ENCODE assay signal across 1 cellular context in genomic region chr22:37608477-37609239, GRCh38.
TF ChIP-seq lines count a peak whose summit lies in the region.

Gene GGA1, plus strand, starts transcription at chr22:37608834. Its CDS starts 27 bp downstream, at chr22:37608861.

TF ChIP-seq in GM12878, 131 proteins besides CTCF, POLR2A, EP300 and RAD21 (continued from another document and continues in another):
- no peak; the same call in 2 of the 3 replicates for TF ChIP-seq POU2F2 (IDR thresholded peaks at IDR 0.05; ENCODE audit: borderline replicate concordance, low read depth, low read length)
- TF ChIP-seq NR2C1 (IDR thresholded peaks at IDR 0.05) = peak; percentile 84
- no peak for TF ChIP-seq SREBF1 (IDR thresholded peaks at IDR 0.05; ENCODE audit: low read length)
- no peak for TF ChIP-seq CUX1 (IDR thresholded peaks at IDR 0.05; ENCODE audit: insufficient replicate concordance, low read depth, low read length)
- TF ChIP-seq STAT1 (conservative IDR thresholded peaks at IDR 0.05) = peak; percentile 83; the same call in 1 of the 2 replicates
- no peak for TF ChIP-seq KDM1A (IDR thresholded peaks at IDR 0.05; ENCODE audit: borderline replicate concordance)
- 0 out of 2 replicates have a peak, but pooled peaks have one; percentile 51 for TF ChIP-seq TARDBP (IDR thresholded peaks at IDR 0.05; ENCODE audit: borderline replicate concordance)
- no peak for TF ChIP-seq ESRRA (IDR thresholded peaks at IDR 0.05; ENCODE audit: low read length)
- peak; percentile 70 for TF ChIP-seq SKIL (IDR thresholded peaks at IDR 0.05; ENCODE audit: low read depth, poor library complexity, severe bottlenecking)
- peak; percentile 84 for TF ChIP-seq RUNX3 (IDR thresholded peaks at IDR 0.05; ENCODE audit: low read length)
- TF ChIP-seq NR2F1 (conservative IDR thresholded peaks at IDR 0.05) = peak; percentile 94
- no peak for TF ChIP-seq SUPT20H (IDR thresholded peaks at IDR 0.05; ENCODE audit: borderline replicate concordance, control insufficient read depth, low read depth, low read length)
- TF ChIP-seq BCL3 (IDR thresholded peaks at IDR 0.05; ENCODE audit: borderline replicate concordance, insufficient read depth, low read depth, low read length, poor library complexity, severe bottlenecking) = peak; percentile 69
- TF ChIP-seq SUZ12 (IDR thresholded peaks at IDR 0.05; ENCODE audit: unreplicated experiment) = no peak
- TF ChIP-seq NFIC (IDR thresholded peaks at IDR 0.05; ENCODE audit: low read depth, low read length) = peak; percentile 42; the same call in 1 of the 2 replicates
- peak; percentile 75 for TF ChIP-seq LARP7 (IDR thresholded peaks at IDR 0.05)
- TF ChIP-seq RAD51 (IDR thresholded peaks at IDR 0.05) = no peak
- TF ChIP-seq MXI1 (IDR thresholded peaks at IDR 0.05; ENCODE audit: low read depth, low read length) = peak; percentile 87
- peak; percentile 94; the same call in 1 of the 2 replicates for TF ChIP-seq ZNF207 (IDR thresholded peaks at IDR 0.05; ENCODE audit: borderline replicate concordance)
- peak; percentile 33; the same call in 1 of the 2 replicates for TF ChIP-seq MAX (IDR thresholded peaks at IDR 0.05; ENCODE audit: low read depth, low read length)
- peak in 1 of 2 experiments; percentile 89; a peak in 2 of 4 replicates for TF ChIP-seq ETV6 (conservative IDR thresholded peaks at IDR 0.05 in 1 of 2, IDR thresholded peaks at IDR 0.05 in 1 of 2; ENCODE audit: borderline replicate concordance in 1 of 2, low read depth in 1 of 2)
- peak; percentile 58; the same call in 1 of the 2 replicates for TF ChIP-seq ZBTB11 (CRISPR knock-in tag; IDR thresholded peaks at IDR 0.05)
- no peak for TF ChIP-seq CHD1 (IDR thresholded peaks at IDR 0.05; ENCODE audit: low read depth, low read length)
- no peak for TF ChIP-seq MTA3 (IDR thresholded peaks at IDR 0.05; ENCODE audit: borderline replicate concordance, low read length)
- TF ChIP-seq USF1 (IDR thresholded peaks at IDR 0.05; ENCODE audit: borderline replicate concordance, extremely low read length, insufficient read depth, low read depth, low read length) = no peak
- TF ChIP-seq ATF2 (IDR thresholded peaks at IDR 0.05; ENCODE audit: low read length) = no peak
- TF ChIP-seq PBX3 (IDR thresholded peaks at IDR 0.05; ENCODE audit: insufficient replicate concordance, low read depth, low read length) = peak; percentile 23
- TF ChIP-seq JUND (IDR thresholded peaks at IDR 0.05; ENCODE audit: low read depth, low read length) = no peak
- no peak for TF ChIP-seq NFXL1 (IDR thresholded peaks at IDR 0.05; ENCODE audit: borderline replicate concordance)
- peak; percentile 62; the same call in 1 of the 2 replicates for TF ChIP-seq HDGF (IDR thresholded peaks at IDR 0.05)
- no peak for TF ChIP-seq ATF3 (IDR thresholded peaks at IDR 0.05; ENCODE audit: borderline replicate concordance, extremely low read depth, low read depth, low read length)
- TF ChIP-seq POLR2AphosphoS2 (IDR thresholded peaks at IDR 0.05; ENCODE audit: low read depth, low read length) = peak; percentile 43; the same call in 1 of the 2 replicates
- TF ChIP-seq ASH2L (IDR thresholded peaks at IDR 0.05; ENCODE audit: borderline replicate concordance, low read depth) = peak; percentile 52; the same call in 1 of the 2 replicates
- peak; percentile 97 for TF ChIP-seq CREB1 (IDR thresholded peaks at IDR 0.05; ENCODE audit: low read depth)
- no peak for TF ChIP-seq RBBP5 (conservative IDR thresholded peaks at IDR 0.05)
- TF ChIP-seq YBX1 (IDR thresholded peaks at IDR 0.05) = no peak
- peak in 1 of 2 experiments; percentile 54; a peak in 2 of 4 replicates for TF ChIP-seq SRF (IDR thresholded peaks at IDR 0.05; ENCODE audit: low read depth in 2 of 2, low read length in 2 of 2)
- peak; percentile 71 for TF ChIP-seq BRCA1 (IDR thresholded peaks at IDR 0.05; ENCODE audit: low read depth, low read length)
- TF ChIP-seq MEF2B (IDR thresholded peaks at IDR 0.05; ENCODE audit: partially characterized antibody, poor library complexity, severe bottlenecking) = peak; percentile 96
- peak; percentile 92 for TF ChIP-seq GATAD2B (conservative IDR thresholded peaks at IDR 0.05; ENCODE audit: low read depth)
- TF ChIP-seq RFX5 (IDR thresholded peaks at IDR 0.05; ENCODE audit: low read depth, low read length) = peak; percentile 41; the same call in 1 of the 2 replicates
- TF ChIP-seq MYC (IDR thresholded peaks at IDR 0.05; ENCODE audit: insufficient read depth, insufficient read length, insufficient replicate concordance, low read length, severe bottlenecking) = no peak
- no peak for TF ChIP-seq CEBPB (IDR thresholded peaks at IDR 0.05; ENCODE audit: borderline replicate concordance in 1 of 2, low read depth in 2 of 2, low read length in 2 of 2)
- peak; percentile 95 for TF ChIP-seq EED (IDR thresholded peaks at IDR 0.05; ENCODE audit: low read depth)
- no peak for TF ChIP-seq RCOR1 (conservative IDR thresholded peaks at IDR 0.05; ENCODE audit: low read depth, low read length)
- no peak for TF ChIP-seq BCL11A (IDR thresholded peaks at IDR 0.05; ENCODE audit: low read depth, low read length)
- peak; percentile 98 for TF ChIP-seq CHD2 (IDR thresholded peaks at IDR 0.05; ENCODE audit: borderline replicate concordance, low read depth, low read length)
- TF ChIP-seq NRF1 (conservative IDR thresholded peaks at IDR 0.05; ENCODE audit: low read depth, low read length) = no peak
- no peak for TF ChIP-seq PAX8 (IDR thresholded peaks at IDR 0.05)
